Comparison of ENCODE assay signal across 2 cellular contexts in the genomic region with DNA sequence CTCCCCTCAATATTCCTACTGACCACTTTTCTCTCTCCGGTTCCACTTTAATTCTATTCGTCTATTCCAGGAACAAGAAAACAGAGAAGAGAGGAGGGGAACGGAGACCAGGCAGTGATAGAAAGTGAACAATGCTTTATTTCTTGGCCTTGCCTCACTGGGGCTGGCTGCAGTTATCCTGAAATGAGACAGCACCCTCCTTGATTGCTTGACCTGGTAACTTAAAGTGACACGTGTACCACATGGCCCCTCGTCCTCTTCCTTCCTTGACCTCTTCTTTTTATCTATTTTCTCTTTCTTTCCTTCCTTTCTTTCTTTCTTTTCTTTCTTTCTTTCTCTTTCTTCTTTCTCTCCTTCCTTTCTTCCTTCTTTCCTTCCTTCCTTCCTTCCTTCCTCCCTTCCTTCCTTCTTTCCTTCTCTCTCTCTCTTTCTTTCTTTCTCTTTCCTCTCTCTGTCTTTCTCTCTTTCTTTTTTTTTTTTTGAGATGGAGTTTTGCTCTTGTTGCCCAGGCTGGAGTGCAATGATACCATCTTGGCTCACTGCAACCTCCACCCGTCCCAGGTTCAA.
TF ChIP-seq lines count a peak whose summit lies in the region.

No MANE protein-coding gene starts in this region.

TF ChIP-seq in IMR-90, 13 proteins besides CTCF, POLR2A, EP300 and RAD21:
- TF ChIP-seq RFX5 (IDR thresholded peaks at IDR 0.05; ENCODE audit: low read depth, low read length) (no peak), RCOR1 (IDR thresholded peaks at IDR 0.05; ENCODE audit: insufficient replicate concordance, low read length) (no peak), MXI1 (IDR thresholded peaks at IDR 0.05; ENCODE audit: borderline replicate concordance, low read depth, low read length) (no peak), MAFK (IDR thresholded peaks at IDR 0.05; ENCODE audit: low read depth, low read length) (no peak)
- TF ChIP-seq, protein P1, sequence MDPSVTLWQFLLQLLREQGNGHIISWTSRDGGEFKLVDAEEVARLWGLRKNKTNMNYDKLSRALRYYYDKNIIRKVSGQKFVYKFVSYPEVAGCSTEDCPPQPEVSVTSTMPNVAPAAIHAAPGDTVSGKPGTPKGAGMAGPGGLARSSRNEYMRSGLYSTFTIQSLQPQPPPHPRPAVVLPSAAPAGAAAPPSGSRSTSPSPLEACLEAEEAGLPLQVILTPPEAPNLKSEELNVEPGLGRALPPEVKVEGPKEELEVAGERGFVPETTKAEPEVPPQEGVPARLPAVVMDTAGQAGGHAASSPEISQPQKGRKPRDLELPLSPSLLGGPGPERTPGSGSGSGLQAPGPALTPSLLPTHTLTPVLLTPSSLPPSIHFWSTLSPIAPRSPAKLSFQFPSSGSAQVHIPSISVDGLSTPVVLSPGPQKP (IDR thresholded peaks at IDR 0.05; ENCODE audit: borderline replicate concordance, low read depth, low read length): no peak

TF ChIP-seq in SK-N-SH treated with all-trans-retinoic acid at 6 μM for 48 hours, 23 proteins besides CTCF, POLR2A, EP300 and RAD21 (continued from another document):
- no peak for TF ChIP-seq ESRRG (CRISPR knock-in tag; IDR thresholded peaks at IDR 0.05)
- TF ChIP-seq, protein P2, sequence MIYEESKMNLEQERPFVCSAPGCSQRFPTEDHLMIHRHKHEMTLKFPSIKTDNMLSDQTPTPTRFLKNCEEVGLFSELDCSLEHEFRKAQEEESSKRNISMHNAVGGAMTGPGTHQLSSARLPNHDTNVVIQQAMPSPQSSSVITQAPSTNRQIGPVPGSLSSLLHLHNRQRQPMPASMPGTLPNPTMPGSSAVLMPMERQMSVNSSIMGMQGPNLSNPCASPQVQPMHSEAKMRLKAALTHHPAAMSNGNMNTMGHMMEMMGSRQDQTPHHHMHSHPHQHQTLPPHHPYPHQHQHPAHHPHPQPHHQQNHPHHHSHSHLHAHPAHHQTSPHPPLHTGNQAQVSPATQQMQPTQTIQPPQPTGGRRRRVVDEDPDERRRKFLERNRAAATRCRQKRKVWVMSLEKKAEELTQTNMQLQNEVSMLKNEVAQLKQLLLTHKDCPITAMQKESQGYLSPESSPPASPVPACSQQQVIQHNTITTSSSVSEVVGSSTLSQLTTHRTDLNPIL (CRISPR knock-in tag; IDR thresholded peaks at IDR 0.05; ENCODE audit: low read depth): no peak
- TF ChIP-seq ISL1 (CRISPR knock-in tag; IDR thresholded peaks at IDR 0.05): peak; percentile 29; the same call in 1 of the 2 replicates
- TF ChIP-seq, protein P3, sequence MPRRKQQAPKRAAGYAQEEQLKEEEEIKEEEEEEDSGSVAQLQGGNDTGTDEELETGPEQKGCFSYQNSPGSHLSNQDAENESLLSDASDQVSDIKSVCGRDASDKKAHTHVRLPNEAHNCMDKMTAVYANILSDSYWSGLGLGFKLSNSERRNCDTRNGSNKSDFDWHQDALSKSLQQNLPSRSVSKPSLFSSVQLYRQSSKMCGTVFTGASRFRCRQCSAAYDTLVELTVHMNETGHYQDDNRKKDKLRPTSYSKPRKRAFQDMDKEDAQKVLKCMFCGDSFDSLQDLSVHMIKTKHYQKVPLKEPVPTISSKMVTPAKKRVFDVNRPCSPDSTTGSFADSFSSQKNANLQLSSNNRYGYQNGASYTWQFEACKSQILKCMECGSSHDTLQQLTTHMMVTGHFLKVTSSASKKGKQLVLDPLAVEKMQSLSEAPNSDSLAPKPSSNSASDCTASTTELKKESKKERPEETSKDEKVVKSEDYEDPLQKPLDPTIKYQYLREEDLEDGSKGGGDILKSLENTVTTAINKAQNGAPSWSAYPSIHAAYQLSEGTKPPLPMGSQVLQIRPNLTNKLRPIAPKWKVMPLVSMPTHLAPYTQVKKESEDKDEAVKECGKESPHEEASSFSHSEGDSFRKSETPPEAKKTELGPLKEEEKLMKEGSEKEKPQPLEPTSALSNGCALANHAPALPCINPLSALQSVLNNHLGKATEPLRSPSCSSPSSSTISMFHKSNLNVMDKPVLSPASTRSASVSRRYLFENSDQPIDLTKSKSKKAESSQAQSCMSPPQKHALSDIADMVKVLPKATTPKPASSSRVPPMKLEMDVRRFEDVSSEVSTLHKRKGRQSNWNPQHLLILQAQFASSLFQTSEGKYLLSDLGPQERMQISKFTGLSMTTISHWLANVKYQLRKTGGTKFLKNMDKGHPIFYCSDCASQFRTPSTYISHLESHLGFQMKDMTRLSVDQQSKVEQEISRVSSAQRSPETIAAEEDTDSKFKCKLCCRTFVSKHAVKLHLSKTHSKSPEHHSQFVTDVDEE (CRISPR knock-in tag; IDR thresholded peaks at IDR 0.05): no peak
